Comparison of ENCODE assay signal across 18 cellular contexts in the genomic region with DNA sequence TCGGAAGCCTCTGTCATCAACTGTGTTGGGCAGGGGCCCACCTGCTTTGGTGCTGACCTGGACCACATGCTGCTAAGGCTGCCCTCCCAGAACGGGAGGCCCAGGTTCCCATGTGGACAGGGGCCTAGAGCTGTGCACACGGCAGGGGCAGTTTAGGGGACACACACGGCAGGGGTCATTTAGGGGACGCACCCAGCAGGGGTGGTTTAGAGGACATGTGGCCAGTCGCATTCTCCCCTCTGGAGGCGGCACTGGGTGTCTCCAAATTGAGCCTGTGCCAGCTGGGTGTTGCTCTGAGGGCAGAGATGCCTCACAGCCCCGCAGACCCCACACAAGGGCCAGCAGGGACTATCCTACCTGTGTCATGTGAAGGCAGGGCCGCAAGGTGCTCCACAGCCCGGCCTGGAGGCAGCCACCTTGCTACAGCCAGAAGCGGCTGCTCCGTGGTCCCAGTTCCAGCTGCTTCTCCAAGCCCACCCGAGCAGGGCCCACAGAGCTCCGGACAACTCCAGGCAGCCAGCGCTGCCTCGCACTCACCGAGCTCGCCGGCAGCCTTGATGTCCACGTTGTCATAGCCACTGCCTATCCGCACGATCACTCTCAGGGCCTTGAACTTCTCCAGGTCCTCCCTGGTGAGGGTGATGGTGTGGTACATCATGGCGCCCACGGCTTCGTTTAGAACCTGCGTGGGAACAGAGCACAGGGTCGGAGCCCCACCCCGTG.
DNase-seq lines count a peak whose midpoint lies in the region; ATAC-seq and TF ChIP-seq lines count a peak whose summit lies in the region.
"Had no signal": no experiment of that assay in that cellular context is flagged by ENCODE, and none has a peak within 500 bp of the region (broad histone marks: within the 10 kb centered on the region; RNA-seq: fewer than 3 reads in every experiment).

No MANE protein-coding gene starts in this region.

- CTCF ChIA-PET in WTC11 (lab: Charles Lee) = interaction anchor here (0.7 to 1.0 kb wide), 2 partner anchors 10 to 46 kb away, joined by 3 read pairs; no protein-coding TSS in a partner anchor

- H3K27ac Mint-ChIP-seq in WTC11 = no peak overlapping the region
- H3K27ac Mint-ChIP-seq: activated T-helper 17 cell treated with anti-CD3 and anti-CD28 coated beads, Interleukin-2, amount 50 U/mL, for 72 hours had no signal

- H3K4me1 Mint-ChIP-seq in WTC11 = 0 out of 2 replicates have a peak, but pooled peaks cover 2% of the 10 kb centered on the region
- H3K4me1 Mint-ChIP-seq: activated T-helper 17 cell treated with anti-CD3 and anti-CD28 coated beads, Interleukin-2, amount 50 U/mL, for 72 hours had no signal

- no peaks in the 10 kb centered on the region for H3K27me3 Mint-ChIP-seq in WTC11 (ENCODE audit: low read depth)
- H3K27me3 Mint-ChIP-seq: activated T-helper 17 cell treated with anti-CD3 and anti-CD28 coated beads, Interleukin-2, amount 50 U/mL, for 72 hours had no signal

- peaks cover 32% of the 10 kb centered on the region for H3K4me1 ChIP-seq in right cardiac atrium (ENCODE audit: control insufficient read depth, insufficient read depth, low read length)
- peaks cover 5 to 90% (median 43%) of the 10 kb centered on the region in 6 donors for H3K4me1 ChIP-seq in spleen

- DNase-seq in activated CD8-positive, alpha-beta memory T cell treated with anti-CD3 and anti-CD28 coated beads, Interleukin-2, amount 50 U/mL, for 48 hours = peak; percentile 37
- no peak for DNase-seq in activated CD8-positive, alpha-beta memory T cell treated with anti-CD3 and anti-CD28 coated beads for 24 hours
- DNase-seq in WTC11 (ENCODE audit: low spot score) (peak; percentile 8), right cardiac atrium (peak in 2 of 3 donors; percentile 52 to 57), spleen (peak; percentile 69), NCI-H2081 treated with DMSO at 0.1 percent for 48 hours (lab: John Stamatoyannopoulos, UW) (no peak)
- DNase-seq in activated CD4-positive, alpha-beta T cell treated with anti-CD3 and anti-CD28 coated beads for 4 hours = no peak
- DNase-seq: ACHN; central memory CD4-positive, alpha-beta T cell; foreskin melanocyte; Kasumi-1; NCI-H1436 treated with DMSO at 0.1 percent for 48 hours; NCI-H446; SIG-M5; T1000 had no signal

- no peaks in the 10 kb centered on the region for H3K9me3 ChIP-seq in right cardiac atrium (ENCODE audit: control insufficient read depth, low read length)
- no peaks in the 10 kb centered on the region for H3K9me3 ChIP-seq in spleen

- ATAC-seq in WTC11 (no peak), right cardiac atrium (no peak), GM21528 (IDR thresholded peaks at IDR 0.05; ENCODE audit: low FRiP score, unreplicated experiment) (no peak)
- ATAC-seq: activated T-helper 17 cell treated with anti-CD3 and anti-CD28 coated beads, Interleukin-2, amount 50 U/mL, for 72 hours; GM12878 had no signal

- intact Hi-C loops in right cardiac atrium (cut with DNase I) = no loop called here
- intact Hi-C loops in spleen (cut with DNase I; ENCODE audit: low total_unique reads) = no loop called here

- TF ChIP-seq CTCF in WTC11 (IDR thresholded peaks at IDR 0.05) (no peak), spleen (IDR thresholded peaks at IDR 0.05 in 8 of 11, conservative IDR thresholded peaks at IDR 0.05 in 3 of 11) (no peak)

- no peaks in the 10 kb centered on the region for H3K9me3 Mint-ChIP-seq in WTC11
- H3K9me3 Mint-ChIP-seq: activated T-helper 17 cell treated with anti-CD3 and anti-CD28 coated beads, Interleukin-2, amount 50 U/mL, for 72 hours had no signal

- H3K27me3 ChIP-seq in right cardiac atrium (ENCODE audit: control insufficient read depth, insufficient read depth) = no peaks in the 10 kb centered on the region
- H3K27me3 ChIP-seq in spleen (replicated peaks in 1 of 7) = no peaks in the 10 kb centered on the region

- POLR2A ChIA-PET in WTC11 (lab: Charles Lee) = no interaction called here

- peaks cover 0 to 90% (median 20%) of the 10 kb centered on the region in 6 donors for H3K36me3 ChIP-seq in spleen

- H3K27ac ChIP-seq in right cardiac atrium (ENCODE audit: low read length) = no peak overlapping the region
- H3K27ac ChIP-seq in spleen = peak overlapping the region in 2 of 8 donors; percentile 21 to 26

- H3K4me3 Mint-ChIP-seq in WTC11 = no peak overlapping the region
- H3K4me3 Mint-ChIP-seq: activated T-helper 17 cell treated with anti-CD3 and anti-CD28 coated beads, Interleukin-2, amount 50 U/mL, for 72 hours had no signal

- TF ChIP-seq POLR2A in spleen (IDR thresholded peaks at IDR 0.05) = no peak

- H3K4me3 ChIP-seq in right cardiac atrium (ENCODE audit: low read length) = no peak overlapping the region
- H3K4me3 ChIP-seq in spleen = no peak overlapping the region
- H3K4me3 ChIP-seq: GM12878 had no signal

- H3K36me3 Mint-ChIP-seq in WTC11 = peaks cover 28% of the 10 kb centered on the region

- 80% methylated on average over 28 of the region's 28 CpGs for WGBS in right cardiac atrium
- WGBS in spleen, 5 donors = 77 to 91% (median 83%) methylated on average over 23 to 28 of the region's 28 CpGs

TF ChIP-seq in WTC11, 78 proteins besides CTCF, POLR2A, EP300 and RAD21:
- TF ChIP-seq GABPB1 (CRISPR knock-in tag; IDR thresholded peaks at IDR 0.05) = no peak
- TF ChIP-seq TP53 (CRISPR knock-in tag; IDR thresholded peaks at IDR 0.05) = 0 out of 2 replicates have a peak, but pooled peaks have one; percentile 1

Comparison
In these comparisons a context has a peak if more than half of its experiments do, and no peak if none do; other contexts are left out.
1. DNase-seq: peak in activated CD8-positive, alpha-beta memory T cell treated with anti-CD3 and anti-CD28 coated beads, Interleukin-2, amount 50 U/mL, for 48 hours (single experiment), WTC11 (single experiment), right cardiac atrium (2 of 3) and spleen (single experiment); none in activated CD8-positive, alpha-beta memory T cell treated with anti-CD3 and anti-CD28 coated beads for 24 hours (single experiment), activated CD4-positive, alpha-beta T cell treated with anti-CD3 and anti-CD28 coated beads for 4 hours (0 of 2) and NCI-H2081 treated with DMSO at 0.1 percent for 48 hours (single experiment).